ENCODE assay signal across 8 cellular contexts in the genomic region with DNA sequence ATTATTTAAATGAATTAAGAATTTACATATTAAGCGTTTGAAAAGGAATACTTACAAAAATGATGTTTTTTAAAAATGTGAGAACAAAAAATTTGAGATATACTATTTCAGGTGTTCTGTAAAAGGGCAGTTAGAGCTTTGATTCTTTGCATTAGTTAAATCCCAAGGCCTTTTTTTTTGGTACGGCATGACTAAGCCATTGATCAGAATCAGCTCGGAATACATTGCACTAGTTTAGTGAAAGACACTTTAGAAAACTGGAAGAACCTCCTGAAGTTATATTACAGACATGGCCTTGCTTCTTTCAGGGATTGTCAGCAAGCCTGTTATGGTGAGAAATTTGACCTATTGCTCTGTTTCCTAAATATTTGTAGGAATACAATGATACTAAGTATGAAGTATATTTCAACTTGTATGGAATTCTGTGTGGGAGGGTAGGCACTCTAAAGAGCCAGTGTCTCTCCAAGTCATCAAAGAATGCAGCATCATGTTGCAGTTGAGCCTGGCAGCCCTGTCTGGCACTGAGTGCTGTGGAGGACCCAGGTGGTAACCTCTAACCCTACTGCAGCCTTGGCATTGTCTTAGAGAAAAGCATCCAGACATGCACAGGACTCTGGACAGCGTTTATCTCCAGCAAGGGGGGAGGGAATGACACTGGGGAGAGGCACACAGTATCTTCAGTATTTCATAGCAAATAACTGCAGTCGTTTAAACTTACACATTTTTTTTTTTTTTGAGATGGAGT. TPM values are rescaled to one million over a fixed set of nuclear protein-coding genes. Genes with fewer than 3 reads are reported as not detected.
A peak's percentile ranks its signal among the peaks of the same experiment; 100 is the strongest.
DNase-seq lines count a peak whose midpoint lies in the region; ATAC-seq and TF ChIP-seq lines count a peak whose summit lies in the region.

No MANE protein-coding gene starts in this region.

- H3K4me1 ChIP-seq in heart left ventricle (peaks cover 3 to 75% (median 59%) of the 10 kb centered on the region in 12 donors), adrenal gland (replicated peaks in 1 of 2) (peaks cover 27 to 44% of the 10 kb centered on the region in 2 donors), right lobe of liver (peaks cover 0 to 18% (median 7%) of the 10 kb centered on the region in 4 donors)

- no peaks in the 10 kb centered on the region for H3K9me3 Mint-ChIP-seq in type B pancreatic cell

- peaks cover 13% of the 10 kb centered on the region for H3K4me1 Mint-ChIP-seq in type B pancreatic cell (ENCODE audit: unreplicated experiment)

- H3K27ac ChIP-seq in heart left ventricle, result peak overlapping the region in 10 of 12 donors; percentile 97 to 100 (median 99)
- H3K27ac ChIP-seq in adrenal gland, result peak overlapping the region in 4 of 5 donors; percentile 5 to 99 (median 96)
- peak overlapping the region in 1 of 3 donors; percentile 95 for H3K27ac ChIP-seq in right lobe of liver

- H3K27me3 ChIP-seq in heart left ventricle (no peaks in the 10 kb centered on the region), adrenal gland (no peaks in the 10 kb centered on the region), right lobe of liver (no peaks in the 10 kb centered on the region)

- peak overlapping the region; percentile 88 for H3K27ac Mint-ChIP-seq in type B pancreatic cell

- TF ChIP-seq POLR2A in heart left ventricle (IDR thresholded peaks at IDR 0.05) (no peak), adrenal gland (IDR thresholded peaks at IDR 0.05) (no peak), right lobe of liver (IDR thresholded peaks at IDR 0.05) (no peak)

- H3K36me3 ChIP-seq in heart left ventricle (peaks cover 0 to 34% (median 7%) of the 10 kb centered on the region in 9 donors), adrenal gland (replicated peaks in 1 of 2) (no peaks in the 10 kb centered on the region), right lobe of liver (no peaks in the 10 kb centered on the region)

- peaks cover 13% of the 10 kb centered on the region for H3K36me3 Mint-ChIP-seq in type B pancreatic cell

- ATAC-seq in heart left ventricle (no peak), left cardiac atrium (no peak), right lobe of liver (no peak), HG03045 (IDR thresholded peaks at IDR 0.05; ENCODE audit: unreplicated experiment) (no peak)

- H3K9me3 ChIP-seq in heart left ventricle (no peaks in the 10 kb centered on the region), adrenal gland (replicated peaks in 1 of 3) (no peaks in the 10 kb centered on the region), right lobe of liver (no peaks in the 10 kb centered on the region)

- H3K27me3 Mint-ChIP-seq in type B pancreatic cell, result peaks cover under 1% of the 10 kb centered on the region

- intact Hi-C loops in heart left ventricle (cut with DNase I), result no loop called here
- intact Hi-C loops in left cardiac atrium (cut with DNase I), result loop anchor here in 1 of 2 donors (10.0 kb wide), 1 partner anchor 64 kb away; no protein-coding TSS in a partner anchor
- intact Hi-C loops in adrenal gland (cut with DNase I), result no loop called here
- intact Hi-C loops in right lobe of liver (cut with DNase I), result no loop called here

- POLR2A ChIA-PET in GM10248 (lab: Yijun Ruan, JAX), result no interaction called here

- CTCF ChIA-PET in GM10248 (lab: Yijun Ruan, JAX), result no interaction called here

- H3K4me3 Mint-ChIP-seq in type B pancreatic cell, result peak overlapping the region; percentile 93

- WGBS in heart left ventricle, 4 donors, result 4 to 18% (median 14%) methylated on average over 5 of the region's 5 CpGs
- WGBS in adrenal gland, 4 donors, result 8 to 27% (median 18%) methylated on average over 5 of the region's 5 CpGs
- 23% methylated on average over 4 of the region's 5 CpGs for WGBS in right lobe of liver (ENCODE audit: insufficient coverage, low coverage, low lambda C conversion rate, missing lambda C conversion rate)

- TF ChIP-seq CTCF in heart left ventricle (IDR thresholded peaks at IDR 0.05) (no peak), adrenal gland (IDR thresholded peaks at IDR 0.05) (no peak), right lobe of liver (IDR thresholded peaks at IDR 0.05) (no peak), type B pancreatic cell (conservative IDR thresholded peaks at IDR 0.05) (no peak), GM10248 (IDR thresholded peaks at IDR 0.05; ENCODE audit: control extremely low read depth, extremely low read depth, low read depth, missing control alignments) (no peak)

- DNase-seq in heart left ventricle, result no peak
- no peak for DNase-seq in left cardiac atrium
- DNase-seq in adrenal gland, result no peak
- DNase-seq in right lobe of liver, result no peak
- DNase-seq in type B pancreatic cell (ENCODE audit: extremely low spot score, unreplicated experiment), result no peak
- no peak for DNase-seq in GM10248 (ENCODE audit: extremely low spot score)
- DNase-seq in NCI-H2171 (lab: John Stamatoyannopoulos, UW), result no peak

- H3K4me3 ChIP-seq in heart left ventricle (peak overlapping the region; percentile 83 to 100 (median 95)), adrenal gland (peak overlapping the region in 1 of 4 donors; percentile 86), right lobe of liver (peak overlapping the region; percentile 95 to 100 (median 96))

RNA-seq across cellular contexts. Expression of gene KLC1, which starts 1.5 kb away (rescaled TPM):
- total RNA-seq in heart left ventricle (100 to 1,000 TPM; 127 to 241 (median 150) TPM), left cardiac atrium (100 to 1,000 TPM; 118 to 139 TPM), adrenal gland (100 to 1,000 TPM in 6 of 8 donors, 10 to 100 TPM in 2; 87.4 to 248 (median 132) TPM), right lobe of liver (10 to 100 TPM; 45.8 to 78.9 (median 58.0) TPM), type B pancreatic cell (ENCODE audit: low replicate concordance) (125 and 145 TPM in 2 replicates)
- polyA plus RNA-seq in heart left ventricle (100 to 1,000 TPM; 162 to 171 TPM), adrenal gland (100 to 1,000 TPM in 2 of 3 donors, 10 to 100 TPM in 1; 70.7 to 164 (median 120) TPM)
